In genomic region chr2:164917296-164917903, GRCh38 we compare ENCODE assay signal across 8 cellular contexts. TPM values are rescaled to one million over a fixed set of nuclear protein-coding genes. Genes with fewer than 3 reads are reported as not detected.
DNase-seq lines count a peak whose midpoint lies in the region; ATAC-seq and TF ChIP-seq lines count a peak whose summit lies in the region.

No MANE protein-coding gene starts in this region.

- H3K4me3 Mint-ChIP-seq in Calu3 (ENCODE audit: low read depth, unreplicated experiment): no peak overlapping the region

- H2AFZ ChIP-seq in mammary epithelial cell (ENCODE audit: low read depth, low read length): no peak overlapping the region

- intact Hi-C loops in Calu3 (cut with micrococcal nuclease; ENCODE audit: unreplicated experiment) (loop anchor here (1.0 kb wide), 1 partner anchor 180 kb away; no protein-coding TSS in a partner anchor), mammary epithelial cell (cut with micrococcal nuclease) (loop anchor here (1.0 kb wide), 2 partner anchors 76 to 180 kb away; partner anchors contain the start of gene COBLL1)

- in situ Hi-C loops in mammary epithelial cell (cut with MboI; ENCODE audit: low sequenced_read_pairs in 2 of 2): no loop called here

- no peak overlapping the region for H3K4me3 ChIP-seq in mammary epithelial cell (replicated peaks in 1 of 3; ENCODE audit: insufficient read depth in 1 of 3, low read depth in 2 of 3, low read length in 3 of 3)

- H3K9me3 Mint-ChIP-seq in Calu3 (ENCODE audit: low read depth, unreplicated experiment): no peaks in the 10 kb centered on the region
- peaks cover 0 to 3% of the 10 kb centered on the region in 2 donors for H3K9me3 Mint-ChIP-seq in activated naive CD4-positive, alpha-beta T cell treated with anti-CD3 and anti-CD28 coated beads, Interleukin-2, amount 50 U/mL, for 72 hours

- H3K36me3 Mint-ChIP-seq in Calu3 (ENCODE audit: insufficient read depth, unreplicated experiment): peaks cover 5% of the 10 kb centered on the region
- no peaks in the 10 kb centered on the region for H3K36me3 Mint-ChIP-seq in activated naive CD4-positive, alpha-beta T cell treated with anti-CD3 and anti-CD28 coated beads, Interleukin-2, amount 50 U/mL, for 72 hours

- H3K4me1 Mint-ChIP-seq in Calu3 (ENCODE audit: low read depth, unreplicated experiment): peaks cover 32% of the 10 kb centered on the region

- 33% methylated on average over 3 of the region's 3 CpGs for WGBS in mammary epithelial cell (ENCODE audit: low coverage, missing lambda C conversion rate)

- CTCF ChIA-PET in Calu3 (lab: Charles Lee): no interaction called here
- CTCF ChIA-PET in mammary epithelial cell (lab: Charles Lee; ENCODE audit: low non-redundant PET): interaction anchor here (0.7 kb wide), 1 partner anchor 266 kb away, joined by 3 read pairs; no protein-coding TSS in a partner anchor

- no peaks in the 10 kb centered on the region for H3K79me2 ChIP-seq in mammary epithelial cell (ENCODE audit: insufficient read depth, low read length)

- peaks cover 22% of the 10 kb centered on the region for H3K4me1 ChIP-seq in mammary epithelial cell (ENCODE audit: insufficient read depth, low read length)

- no peaks in the 10 kb centered on the region for H3K27me3 ChIP-seq in mammary epithelial cell (ENCODE audit: insufficient read depth, low read length)

- no peaks in the 10 kb centered on the region for H3K9me3 ChIP-seq in mammary epithelial cell (replicated peaks; ENCODE audit: insufficient read depth, low read length)

- DNase-seq in Calu3 (peak; percentile 62), NCI-H2171 (lab: John Stamatoyannopoulos, UW) (peak; percentile 51), mammary epithelial cell (peak; percentile 49), medulla oblongata (ENCODE audit: extremely low spot score) (peak; percentile 37)
- no peak for DNase-seq in activated naive CD4-positive, alpha-beta T cell treated with anti-CD3 and anti-CD28 coated beads, Interleukin-2, amount 50 U/mL, for 72 hours (ENCODE audit: low spot score in 2 of 2)

- no peaks in the 10 kb centered on the region for H3K27me3 Mint-ChIP-seq in Calu3 (ENCODE audit: unreplicated experiment)

- H4K20me1 ChIP-seq in mammary epithelial cell (ENCODE audit: insufficient read depth, low read length): no peaks in the 10 kb centered on the region

- no TSS peak for BruUV-seq in Calu3 (replicated peaks; lab: Mats Ljungman, UMichigan)
- BruUV-seq in mammary epithelial cell (replicated peaks; lab: Mats Ljungman, UMichigan): no TSS peak

- no peak overlapping the region for H3K27ac Mint-ChIP-seq in Calu3 (ENCODE audit: unreplicated experiment)
- H3K27ac Mint-ChIP-seq in activated naive CD4-positive, alpha-beta T cell treated with anti-CD3 and anti-CD28 coated beads, Interleukin-2, amount 50 U/mL, for 72 hours: no peak overlapping the region

- H3K4me2 ChIP-seq in mammary epithelial cell (ENCODE audit: insufficient read depth, low read depth, low read length): no peak overlapping the region

- no peak overlapping the region for H3K9ac ChIP-seq in mammary epithelial cell (ENCODE audit: insufficient read depth, low read length)

- no peak for ATAC-seq in HG03196 (IDR thresholded peaks at IDR 0.05; ENCODE audit: unreplicated experiment)
- ATAC-seq in activated naive CD4-positive, alpha-beta T cell treated with anti-CD3 and anti-CD28 coated beads, Interleukin-2, amount 50 U/mL, for 72 hours: no peak
- ATAC-seq in HG03280 (IDR thresholded peaks at IDR 0.05; ENCODE audit: unreplicated experiment): no peak
- ATAC-seq in HG02623 (IDR thresholded peaks at IDR 0.05; ENCODE audit: unreplicated experiment): no peak

- dilution Hi-C loops in mammary epithelial cell (cut with HindIII; ENCODE audit: low sequenced_read_pairs): no loop called here

- H3K36me3 ChIP-seq in mammary epithelial cell (ENCODE audit: insufficient read depth, low read length): no peaks in the 10 kb centered on the region

- H3K27ac ChIP-seq in mammary epithelial cell (ENCODE audit: insufficient read depth, low read depth, low read length): no peak overlapping the region

- peak; percentile 49 for TF ChIP-seq CTCF in Calu3 (IDR thresholded peaks at IDR 0.05; ENCODE audit: unreplicated experiment)
- TF ChIP-seq CTCF in mammary epithelial cell (conservative IDR thresholded peaks at IDR 0.05 in 1 of 2, IDR thresholded peaks at IDR 0.05 in 1 of 2; ENCODE audit: extremely low read depth in 1 of 2, insufficient read depth in 1 of 2, low read depth in 1 of 2, low read length in 2 of 2): peak; percentile 44 to 79

RNA-seq across cellular contexts. Expression of gene SLC38A11, which starts 37.9 kb away (rescaled TPM):
- 0.57 and 1.6 TPM in 2 replicates for total RNA-seq in Calu3 (2022)
- total RNA-seq in mammary epithelial cell: not detected
- 0.08 TPM for polyA plus RNA-seq in mammary epithelial cell
- not detected for polyA minus RNA-seq in mammary epithelial cell
- not detected for total RNA-seq in activated naive CD4-positive, alpha-beta T cell treated with anti-CD3 and anti-CD28 coated beads, Interleukin-2, amount 50 U/mL, for 72 hours

Comparison
In these comparisons a context has a peak if more than half of its experiments do, and no peak if none do; other contexts are left out.
1. DNase-seq: peak in Calu3 (single experiment), NCI-H2171 (single experiment), mammary epithelial cell (single experiment) and medulla oblongata (single experiment); none in activated naive CD4-positive, alpha-beta T cell treated with anti-CD3 and anti-CD28 coated beads, Interleukin-2, amount 50 U/mL, for 72 hours (0 of 2).